ENCODE assay signal across 11 cellular contexts in the genomic region with DNA sequence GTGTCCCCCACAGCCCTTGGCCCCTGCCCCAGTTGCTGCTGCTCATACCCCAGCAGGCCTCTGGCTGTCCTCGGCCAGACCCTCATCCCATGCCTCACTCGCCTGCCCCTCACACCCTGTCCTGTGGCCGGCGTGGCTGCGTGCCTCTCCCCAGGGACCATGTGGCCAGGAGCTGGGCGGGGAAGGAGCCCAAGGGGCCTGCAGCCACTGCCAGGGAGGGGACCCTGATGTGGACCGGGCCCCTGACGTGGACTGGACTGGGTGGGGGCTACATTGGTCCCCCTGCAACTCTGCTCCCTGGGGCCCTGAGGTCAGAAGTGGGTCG.
"Had no signal": no experiment of that assay in that cellular context is flagged by ENCODE, and none has a peak within 500 bp of the region (broad histone marks: within the 10 kb centered on the region; RNA-seq: fewer than 3 reads in every experiment).

No MANE protein-coding gene starts in this region.

- H3K27me3 Mint-ChIP-seq: activated B cell treated with CpG ODN at 0.5 μM for 24 hours, type B pancreatic cell had no signal

- H3K9me3 ChIP-seq: SJSA1, suprapubic skin had no signal

- H3K27ac Mint-ChIP-seq: activated B cell treated with CpG ODN at 0.5 μM for 24 hours, nephron, type B pancreatic cell had no signal

- DNase-seq: activated B cell treated with CpG ODN at 0.5 μM for 24 hours; activated CD4-positive, alpha-beta T cell treated with anti-CD3 and anti-CD28 coated beads for 48 hours; activated CD8-positive, alpha-beta memory T cell treated with anti-CD3 and anti-CD28 coated beads for 24 hours; activated naive CD4-positive, alpha-beta T cell treated with Interleukin-2 at 50 U/mL for 16 hours; stimulated activated naive CD4-positive, alpha-beta T cell had no signal

- H3K27ac ChIP-seq: hepatocyte, SJSA1, suprapubic skin had no signal

- H3K9me3 Mint-ChIP-seq: activated B cell treated with CpG ODN at 0.5 μM for 24 hours, nephron, type B pancreatic cell had no signal

- H3K4me3 ChIP-seq: hepatocyte, SJSA1, suprapubic skin had no signal

- H3K27me3 ChIP-seq: hepatocyte, SJSA1, suprapubic skin had no signal

- H3K4me3 Mint-ChIP-seq: activated B cell treated with CpG ODN at 0.5 μM for 24 hours, nephron, type B pancreatic cell had no signal

- ATAC-seq: esophagus mucosa had no signal

- H3K36me3 Mint-ChIP-seq: type B pancreatic cell had no signal

- H3K36me3 ChIP-seq: SJSA1, suprapubic skin had no signal

- H3K4me1 ChIP-seq: SJSA1 had no signal
